29 cellular contexts compared by ENCODE assay signal in genomic region chr16:23140082-23140481, GRCh38. TPM values are rescaled to one million over a fixed set of nuclear protein-coding genes. Genes with fewer than 3 reads are reported as not detected.
"Had no signal": no experiment of that assay in that cellular context is flagged by ENCODE, and none has a peak within 500 bp of the region (broad histone marks: within the 10 kb centered on the region; RNA-seq: fewer than 3 reads in every experiment).

No MANE protein-coding gene starts in this region.

- ATAC-seq: activated CD4-positive, alpha-beta T cell treated with anti-CD3 and anti-CD28 coated beads for 36 hours; activated CD8-positive, alpha-beta memory T cell treated with anti-CD3 and anti-CD28 coated beads, Interleukin-2, amount 10 ng/mL, durations not matched to agents 7 days and 5 days; activated CD8-positive, alpha-beta T cell treated with anti-CD3 and anti-CD28 coated beads, Interleukin-2, amount 10 ng/mL, durations not matched to agents 7 days and 5 days; activated naive CD8-positive, alpha-beta T cell treated with anti-CD3 and anti-CD28 coated beads, Interleukin-2, amount 50 U/mL, for 24 hours; gastrocnemius medialis; left lobe of liver; mucosa of descending colon; natural killer cell treated with Interleukin-12 subunit alpha and Interleukin-12 subunit beta and Interleukin-15 and Interleukin-18, amount 100 ng/mL, for 72 hours had no signal

- DNase-seq: activated CD4-positive, alpha-beta T cell treated with anti-CD3 and anti-CD28 coated beads for 36 hours; activated CD4-positive, CD25-positive, alpha-beta regulatory T cell; activated CD8-positive, alpha-beta memory T cell treated with anti-CD3 and anti-CD28 coated beads, Interleukin-2, amount 10 ng/mL, durations not matched to agents 7 days and 5 days; activated CD8-positive, alpha-beta T cell treated with anti-CD3 and anti-CD28 coated beads, Interleukin-2, amount 10 ng/mL, durations not matched to agents 7 days and 5 days; activated naive CD8-positive, alpha-beta T cell treated with anti-CD3 and anti-CD28 coated beads, Interleukin-2, amount 50 U/mL, for 24 hours; activated T-cell treated with anti-CD3 and anti-CD28 coated beads, Interleukin-2, amount 50 U/mL, for 48 hours; anterior cingulate cortex; effector CD4-positive, alpha-beta T cell; gastrocnemius medialis; hypothalamus; immature natural killer cell; kidney; mucosa of descending colon; posterior cingulate gyrus; stimulated activated CD4-positive, alpha-beta T cell treated with anti-CD3 and anti-CD28 coated beads, Interleukin-15, amount 100 ng/mL, for 24 hours; stimulated activated CD4-positive, alpha-beta T cell treated with anti-CD3 and anti-CD28 coated beads, Interleukin-2, amount 100 ng/mL, for 24 hours; stimulated activated naive CD4-positive, alpha-beta T cell; testis; transverse colon had no signal

- H3K27me3 ChIP-seq: gastrocnemius medialis, testis, transverse colon had no signal

- FAIRE-seq: endometrium, kidney, urothelium cell line had no signal

- H3K9me3 ChIP-seq: gastrocnemius medialis, testis had no signal

- H3K27ac ChIP-seq: epithelial cell of prostate, gastrocnemius medialis, testis, transverse colon had no signal

- H3K36me3 ChIP-seq: gastrocnemius medialis, transverse colon had no signal

- H3K4me3 ChIP-seq: gastrocnemius medialis, lung, mucosa of descending colon, testis, transverse colon had no signal

RNA-seq across cellular contexts. Expression of gene SCNN1G, which starts 42.5 kb away (rescaled TPM):
- total RNA-seq: activated CD4-positive, alpha-beta T cell treated with anti-CD3 and anti-CD28 coated beads for 36 hours; activated CD8-positive, alpha-beta memory T cell treated with anti-CD3 and anti-CD28 coated beads, Interleukin-2, amount 10 ng/mL, durations not matched to agents 7 days and 5 days; activated CD8-positive, alpha-beta T cell treated with anti-CD3 and anti-CD28 coated beads, Interleukin-2, amount 10 ng/mL, durations not matched to agents 7 days and 5 days; activated T-helper 2 cell treated with anti-CD3 and anti-CD28 coated beads, Interferon-gamma antibody, Interleukin-2, Interleukin-4, amounts not matched to agents 10 μg/mL and 5 μg/mL and 100 μg/mL, durations not matched to agents 14 hours and 24 hours and 36 hours; left lobe of liver; myocyte; natural killer cell treated with Interleukin-12 subunit alpha and Interleukin-12 subunit beta and Interleukin-15 and Interleukin-18, amount 100 ng/mL, for 72 hours; omental fat pad; T-helper 1 cell treated with Interleukin-12 subunit alpha and Interleukin-12 subunit beta and Interleukin-4 antibody, amounts not matched to agents 30 ng/mL and 1 ng/mL, for 36 hours had no signal
- polyA plus RNA-seq: immature natural killer cell had no signal
